In the genomic region with DNA sequence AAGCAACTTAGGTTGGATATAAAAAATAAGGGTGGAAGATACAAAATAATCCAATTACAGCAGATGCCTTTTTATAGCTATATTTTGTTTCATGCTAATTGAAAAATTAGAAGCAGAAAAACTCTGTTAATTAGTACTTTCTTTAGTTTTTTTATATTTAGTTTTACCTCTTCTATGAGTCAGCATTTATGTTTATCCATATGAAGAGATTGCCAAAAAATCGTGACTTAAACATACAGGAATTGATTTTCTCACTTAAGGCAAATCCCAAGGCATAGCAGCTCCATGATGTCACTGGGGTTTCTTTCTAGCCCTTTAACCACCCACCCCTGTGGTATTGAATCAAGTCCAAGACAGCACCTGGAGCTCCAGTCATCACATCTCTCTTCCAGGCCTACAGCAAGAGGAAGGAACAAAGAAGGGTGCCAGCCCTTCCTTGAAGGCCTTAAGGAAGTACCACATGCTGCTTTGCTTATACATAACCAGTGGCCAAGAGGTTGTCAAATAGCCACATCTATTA, we compare ENCODE assay signal across 1 cellular context.
TF ChIP-seq lines count a peak whose summit lies in the region.

No MANE protein-coding gene starts in this region.

TF ChIP-seq in HepG2, 621 proteins besides CTCF, POLR2A, EP300 and RAD21:
- TF ChIP-seq MLLT10 (CRISPR knock-in tag; IDR thresholded peaks at IDR 0.05) (no peak), MAFK (conservative IDR thresholded peaks at IDR 0.05 in 1 of 2, IDR thresholded peaks at IDR 0.05 in 1 of 2; ENCODE audit: low read length in 2 of 2) (peak in 1 of 2 experiments; percentile 18; a peak in 1 of 4 replicates), TCF7 (IDR thresholded peaks at IDR 0.05; ENCODE audit: low read depth) (no peak), MAFF (IDR thresholded peaks at IDR 0.05; ENCODE audit: low read depth, low read length) (0 out of 2 replicates have a peak, but pooled peaks have one; percentile 10), ZNF678 (CRISPR knock-in tag; IDR thresholded peaks at IDR 0.05) (no peak), POLR2G (IDR thresholded peaks at IDR 0.05; ENCODE audit: low read depth, low read length) (no peak)
- TF ChIP-seq, protein P1, sequence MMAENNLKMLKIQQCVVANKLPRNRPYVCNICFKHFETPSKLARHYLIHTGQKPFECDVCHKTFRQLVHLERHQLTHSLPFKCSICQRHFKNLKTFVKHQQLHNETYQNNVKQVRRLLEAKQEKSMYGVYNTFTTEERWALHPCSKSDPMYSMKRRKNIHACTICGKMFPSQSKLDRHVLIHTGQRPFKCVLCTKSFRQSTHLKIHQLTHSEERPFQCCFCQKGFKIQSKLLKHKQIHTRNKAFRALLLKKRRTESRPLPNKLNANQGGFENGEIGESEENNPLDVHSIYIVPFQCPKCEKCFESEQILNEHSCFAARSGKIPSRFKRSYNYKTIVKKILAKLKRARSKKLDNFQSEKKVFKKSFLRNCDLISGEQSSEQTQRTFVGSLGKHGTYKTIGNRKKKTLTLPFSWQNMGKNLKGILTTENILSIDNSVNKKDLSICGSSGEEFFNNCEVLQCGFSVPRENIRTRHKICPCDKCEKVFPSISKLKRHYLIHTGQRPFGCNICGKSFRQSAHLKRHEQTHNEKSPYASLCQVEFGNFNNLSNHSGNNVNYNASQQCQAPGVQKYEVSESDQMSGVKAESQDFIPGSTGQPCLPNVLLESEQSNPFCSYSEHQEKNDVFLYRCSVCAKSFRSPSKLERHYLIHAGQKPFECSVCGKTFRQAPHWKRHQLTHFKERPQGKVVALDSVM (CRISPR knock-in tag; IDR thresholded peaks at IDR 0.05): no peak
- TF ChIP-seq, protein P2, sequence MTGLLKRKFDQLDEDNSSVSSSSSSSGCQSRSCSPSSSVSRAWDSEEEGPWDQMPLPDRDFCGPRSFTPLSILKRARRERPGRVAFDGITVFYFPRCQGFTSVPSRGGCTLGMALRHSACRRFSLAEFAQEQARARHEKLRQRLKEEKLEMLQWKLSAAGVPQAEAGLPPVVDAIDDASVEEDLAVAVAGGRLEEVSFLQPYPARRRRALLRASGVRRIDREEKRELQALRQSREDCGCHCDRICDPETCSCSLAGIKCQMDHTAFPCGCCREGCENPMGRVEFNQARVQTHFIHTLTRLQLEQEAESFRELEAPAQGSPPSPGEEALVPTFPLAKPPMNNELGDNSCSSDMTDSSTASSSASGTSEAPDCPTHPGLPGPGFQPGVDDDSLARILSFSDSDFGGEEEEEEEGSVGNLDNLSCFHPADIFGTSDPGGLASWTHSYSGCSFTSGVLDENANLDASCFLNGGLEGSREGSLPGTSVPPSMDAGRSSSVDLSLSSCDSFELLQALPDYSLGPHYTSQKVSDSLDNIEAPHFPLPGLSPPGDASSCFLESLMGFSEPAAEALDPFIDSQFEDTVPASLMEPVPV (CRISPR knock-in tag; IDR thresholded peaks at IDR 0.05): no peak
- TF ChIP-seq, protein P3, sequence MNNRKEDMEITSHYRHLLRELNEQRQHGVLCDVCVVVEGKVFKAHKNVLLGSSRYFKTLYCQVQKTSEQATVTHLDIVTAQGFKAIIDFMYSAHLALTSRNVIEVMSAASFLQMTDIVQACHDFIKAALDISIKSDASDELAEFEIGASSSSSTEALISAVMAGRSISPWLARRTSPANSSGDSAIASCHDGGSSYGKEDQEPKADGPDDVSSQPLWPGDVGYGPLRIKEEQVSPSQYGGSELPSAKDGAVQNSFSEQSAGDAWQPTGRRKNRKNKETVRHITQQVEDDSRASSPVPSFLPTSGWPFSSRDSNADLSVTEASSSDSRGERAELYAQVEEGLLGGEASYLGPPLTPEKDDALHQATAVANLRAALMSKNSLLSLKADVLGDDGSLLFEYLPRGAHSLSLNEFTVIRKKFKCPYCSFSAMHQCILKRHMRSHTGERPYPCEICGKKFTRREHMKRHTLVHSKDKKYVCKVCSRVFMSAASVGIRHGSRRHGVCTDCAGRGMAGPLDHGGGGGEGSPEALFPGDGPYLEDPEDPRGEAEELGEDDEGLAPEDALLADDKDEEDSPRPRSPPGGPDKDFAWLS (CRISPR knock-in tag; IDR thresholded peaks at IDR 0.05; ENCODE audit: borderline replicate concordance): no peak
